Comparison of ENCODE assay signal across 8 cellular contexts in genomic region chr20:18566892-18567738, GRCh38. TPM values are rescaled to one million over a fixed set of nuclear protein-coding genes. Genes with fewer than 3 reads are reported as not detected.
DNase-seq lines count a peak whose midpoint lies in the region; ATAC-seq and TF ChIP-seq lines count a peak whose summit lies in the region.

SMIM26 (plus strand) TSS chr20:18567432; CDS start chr20:18567479, 47 bp downstream.

- no peaks in the 10 kb centered on the region for H3K9me3 ChIP-seq in parathyroid adenoma (ENCODE audit: control insufficient read depth, low read length)
- no peaks in the 10 kb centered on the region for H3K9me3 ChIP-seq in tibial nerve

- peak within 1 kb of the TSS; percentile 44 for H3K9ac ChIP-seq in parathyroid adenoma

- peak; percentile 45 to 88 for TF ChIP-seq EP300 in tibial nerve (IDR thresholded peaks at IDR 0.05)

- H3K4me2 ChIP-seq in parathyroid adenoma (ENCODE audit: low read length), result peak within 1 kb of the TSS; percentile 83

- ATAC-seq in HG02759 (IDR thresholded peaks at IDR 0.05; ENCODE audit: unreplicated experiment), result peak; percentile 100
- ATAC-seq in Right ventricle myocardium superior (ENCODE audit: poor library complexity), result peak; percentile 100

- peak; percentile 38 to 43 for TF ChIP-seq POLR2A in tibial nerve (IDR thresholded peaks at IDR 0.05)

- H3K4me3 ChIP-seq in GM12864 (ENCODE audit: low read depth, low read length) (peak within 1 kb of the TSS; percentile 65), parathyroid adenoma (ENCODE audit: low read depth, low read length) (peak within 1 kb of the TSS; percentile 96), tibial nerve (peak within 1 kb of the TSS; percentile 47 to 74 (median 65))

- intact Hi-C loops in Right ventricle myocardium superior (cut with DNase I), result no loop called here

- H3K4me1 ChIP-seq in parathyroid adenoma, result no peaks in the 10 kb centered on the region
- H3K4me1 ChIP-seq in tibial nerve, result peaks cover 0 to 17% (median 5%) of the 10 kb centered on the region in 4 donors

- DNase-seq in GM12864 (ENCODE audit: low read depth) (peak; percentile 90), NCI-H1417 (lab: John Stamatoyannopoulos, UW) (peak; percentile 89 to 96 (median 95)), SW 1271 (lab: John Stamatoyannopoulos, UW) (peak; percentile 92 to 93), Right ventricle myocardium superior (peak; percentile 97), tibial nerve (ENCODE audit: low spot score in 2 of 2) (peak; percentile 76 to 84)
- peak; percentile 88 for DNase-seq in activated naive CD8-positive, alpha-beta T cell treated with anti-CD3 and anti-CD28 coated beads, Interleukin-2, amount 50 U/mL, for 16 hours (ENCODE audit: low read depth, low spot score)

- WGBS in tibial nerve, 2 donors, result 1% methylated on average over 33 to 41 of the region's 51 CpGs

- peak within 1 kb of the TSS; percentile 72 for H2AFZ ChIP-seq in parathyroid adenoma

- H3K27ac ChIP-seq in parathyroid adenoma (peak within 1 kb of the TSS; percentile 82), tibial nerve (peak within 1 kb of the TSS; percentile 59 to 89 (median 86))

- TF ChIP-seq CTCF in GM12864 (IDR thresholded peaks at IDR 0.05; ENCODE audit: low read depth, low read length, missing control alignments), result no peak
- TF ChIP-seq CTCF in parathyroid adenoma (IDR thresholded peaks at IDR 0.05), result no peak
- no peak for TF ChIP-seq CTCF in tibial nerve (IDR thresholded peaks at IDR 0.05)

- H3K27me3 ChIP-seq in parathyroid adenoma (ENCODE audit: control insufficient read depth, insufficient read depth, low read length) (no peaks in the 10 kb centered on the region), tibial nerve (no peaks in the 10 kb centered on the region)

- H3K36me3 ChIP-seq in parathyroid adenoma (ENCODE audit: control insufficient read depth, insufficient read depth, low read length) (no peaks in the 10 kb centered on the region), tibial nerve (peaks cover 0 to 48% (median 0%) of the 10 kb centered on the region in 3 donors)

- no peaks in the 10 kb centered on the region for H3K79me2 ChIP-seq in parathyroid adenoma

RNA-seq across cellular contexts. Expression of gene SMIM26, which starts in this region (rescaled TPM):
- 108 TPM for total RNA-seq in Right ventricle myocardium superior
- 100 to 1,000 TPM in 1 of 4 donors, 10 to 100 TPM in 3; 93.9 to 139 (median 98.2) TPM for total RNA-seq in tibial nerve

Comparison
In these comparisons a context has a peak if more than half of its experiments do, and no peak if none do; other contexts are left out.
1. Peak in every context shown above with its lines: DNase-seq, ATAC-seq, H3K4me3 ChIP-seq and H3K27ac ChIP-seq.